ENCODE assay signal across 24 cellular contexts in the genomic region with DNA sequence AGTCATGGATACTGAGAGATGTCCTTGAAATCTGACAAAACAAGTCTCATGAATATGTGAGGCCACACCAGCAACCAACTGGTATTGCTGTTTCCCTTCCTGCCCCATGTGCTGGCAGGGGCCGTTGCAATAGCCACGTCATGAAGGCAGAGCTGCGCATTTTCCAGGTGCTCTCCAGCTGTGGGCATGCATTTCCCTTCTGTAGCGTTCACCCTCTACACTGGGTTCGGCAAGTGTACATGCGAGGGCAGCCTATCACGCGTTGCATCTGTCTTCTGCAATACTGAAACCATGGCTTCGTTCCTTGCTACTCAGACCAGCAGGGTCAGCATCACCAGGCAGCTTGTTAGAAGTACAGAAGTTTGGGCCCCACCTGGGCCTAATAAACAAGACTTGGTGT. TPM values are rescaled to one million over a fixed set of nuclear protein-coding genes. Genes with fewer than 3 reads are reported as not detected.
A peak's percentile ranks its signal among the peaks of the same experiment; 100 is the strongest.
DNase-seq lines count a peak whose midpoint lies in the region; ATAC-seq and TF ChIP-seq lines count a peak whose summit lies in the region.
"Had no signal": no experiment of that assay in that cellular context is flagged by ENCODE, and none has a peak within 500 bp of the region (broad histone marks: within the 10 kb centered on the region; RNA-seq: fewer than 3 reads in every experiment).

No MANE protein-coding gene starts in this region.

- no peak overlapping the region for H3K4me2 ChIP-seq in DND-41 (ENCODE audit: insufficient read depth, low read length)
- H3K4me2 ChIP-seq: A549; BLaER1 treated with 17β-estradiol and CSF1 and Interleukin-3, amounts not matched to agents 10 nM and 100 nM had no signal

- H3K9me3 ChIP-seq in CD4-positive, CD25-positive, alpha-beta regulatory T cell (ENCODE audit: control insufficient read depth in 2 of 2, low read length in 2 of 2): no peaks in the 10 kb centered on the region
- no peaks in the 10 kb centered on the region for H3K9me3 ChIP-seq in DND-41 (ENCODE audit: insufficient read depth, low read length, severe bottlenecking)
- no peaks in the 10 kb centered on the region for H3K9me3 ChIP-seq in endodermal cell (ENCODE audit: control insufficient read depth, low read length)
- H3K9me3 ChIP-seq in spleen: no peaks in the 10 kb centered on the region
- no peaks in the 10 kb centered on the region for H3K9me3 ChIP-seq in right atrium auricular region
- H3K9me3 ChIP-seq: A549, Caco-2 had no signal

- H3K27ac ChIP-seq in CD4-positive, CD25-positive, alpha-beta regulatory T cell (ENCODE audit: insufficient read depth, low read length, poor library complexity, severe bottlenecking): peak overlapping the region; percentile 55
- H3K27ac ChIP-seq in DND-41 (ENCODE audit: low read length) (peak overlapping the region; percentile 78), endodermal cell (ENCODE audit: low read depth, low read length) (no peak overlapping the region), spleen (no peak overlapping the region), right atrium auricular region (no peak overlapping the region)
- H3K27ac ChIP-seq: A549; BLaER1 treated with 17β-estradiol and CSF1 and Interleukin-3, amounts not matched to agents 10 nM and 100 nM; SK-N-MC had no signal

- no peak overlapping the region for H2AFZ ChIP-seq in DND-41 (ENCODE audit: low read depth, low read length)

- peak overlapping the region in 3 of 4 donors; percentile 57 to 77 (median 73) for H3K4me3 Mint-ChIP-seq in CD4-positive, CD25-positive, alpha-beta regulatory T cell
- H3K4me3 Mint-ChIP-seq in endodermal cell: no peak overlapping the region
- H3K4me3 Mint-ChIP-seq: CD8-positive, alpha-beta T cell had no signal

- H4K20me1 ChIP-seq in DND-41 (ENCODE audit: insufficient read depth, low read length): no peaks in the 10 kb centered on the region

- peaks cover 40 to 88% (median 64%) of the 10 kb centered on the region in 4 donors for H3K4me1 Mint-ChIP-seq in CD4-positive, CD25-positive, alpha-beta regulatory T cell
- no peaks in the 10 kb centered on the region for H3K4me1 Mint-ChIP-seq in endodermal cell

- no peaks in the 10 kb centered on the region for H3K27me3 ChIP-seq in CD4-positive, CD25-positive, alpha-beta regulatory T cell (ENCODE audit: control insufficient read depth, insufficient read depth, low read length)
- no peaks in the 10 kb centered on the region for H3K27me3 ChIP-seq in DND-41 (ENCODE audit: insufficient read depth, low read length, poor library complexity)
- H3K27me3 ChIP-seq in endodermal cell (ENCODE audit: control insufficient read depth, insufficient read depth, low read length, poor library complexity, severe bottlenecking): no peaks in the 10 kb centered on the region
- no peaks in the 10 kb centered on the region for H3K27me3 ChIP-seq in spleen (replicated peaks in 1 of 7)
- no peaks in the 10 kb centered on the region for H3K27me3 ChIP-seq in right atrium auricular region
- H3K27me3 ChIP-seq: BLaER1 treated with 17β-estradiol and CSF1 and Interleukin-3, amounts not matched to agents 10 nM and 100 nM had no signal

- H3K4me3 ChIP-seq in CD4-positive, CD25-positive, alpha-beta regulatory T cell (ENCODE audit: low read depth, low read length): peak overlapping the region; percentile 58
- H3K4me3 ChIP-seq in DND-41 (ENCODE audit: low read depth in 1 of 2, low read length in 2 of 2) (no peak overlapping the region), endodermal cell (ENCODE audit: low read length) (no peak overlapping the region), spleen (no peak overlapping the region), right atrium auricular region (no peak overlapping the region)
- H3K4me3 ChIP-seq: A549; BLaER1 treated with 17β-estradiol and CSF1 and Interleukin-3, amounts not matched to agents 10 nM and 100 nM; SK-N-MC had no signal

- ATAC-seq in CD4-positive, CD25-positive, alpha-beta regulatory T cell (ENCODE audit: low read depth in 2 of 2): no peak
- ATAC-seq in DND-41 (ENCODE audit: insufficient read depth, low read depth) (no peak), HG02763 (IDR thresholded peaks at IDR 0.05; ENCODE audit: unreplicated experiment) (no peak)
- ATAC-seq: A549; CD8-positive, alpha-beta T cell; HCT116 had no signal

- H3K36me3 ChIP-seq in CD4-positive, CD25-positive, alpha-beta regulatory T cell (ENCODE audit: control insufficient read depth, insufficient read depth, low read length): no peaks in the 10 kb centered on the region
- H3K36me3 ChIP-seq in DND-41 (ENCODE audit: insufficient read depth, low read length) (no peaks in the 10 kb centered on the region), endodermal cell (ENCODE audit: control insufficient read depth, insufficient read depth, low read length) (no peaks in the 10 kb centered on the region), spleen (no peaks in the 10 kb centered on the region), right atrium auricular region (no peaks in the 10 kb centered on the region)
- H3K36me3 ChIP-seq: BLaER1 treated with 17β-estradiol and CSF1 and Interleukin-3, amounts not matched to agents 10 nM and 100 nM had no signal

- WGBS in endodermal cell (ENCODE audit: insufficient coverage in 1 of 2, insufficient read length in 1 of 2), 2 experiments: 96 to 97% methylated on average over 9 of the region's 9 CpGs
- WGBS in spleen, 5 donors: 83 to 93% (median 89%) methylated on average over 8 to 9 of the region's 9 CpGs

- H3K36me3 Mint-ChIP-seq in CD4-positive, CD25-positive, alpha-beta regulatory T cell: peaks cover 13% of the 10 kb centered on the region
- H3K36me3 Mint-ChIP-seq in endodermal cell (ENCODE audit: low read depth): no peaks in the 10 kb centered on the region

- H3K27me3 Mint-ChIP-seq in CD4-positive, CD25-positive, alpha-beta regulatory T cell: no peaks in the 10 kb centered on the region
- peaks cover 2% of the 10 kb centered on the region for H3K27me3 Mint-ChIP-seq in endodermal cell (ENCODE audit: insufficient read depth)

- H3K9ac ChIP-seq in DND-41 (ENCODE audit: low read depth, low read length) (no peak overlapping the region), endodermal cell (ENCODE audit: extremely low read depth, low read length, poor library complexity, severe bottlenecking) (no peak overlapping the region)
- H3K9ac ChIP-seq: BLaER1 treated with 17β-estradiol and CSF1 and Interleukin-3, amounts not matched to agents 10 nM and 100 nM had no signal

- TF ChIP-seq POLR2A in spleen (IDR thresholded peaks at IDR 0.05): no peak

- peak overlapping the region; percentile 26 to 85 (median 46) for H3K27ac Mint-ChIP-seq in CD4-positive, CD25-positive, alpha-beta regulatory T cell
- no peak overlapping the region for H3K27ac Mint-ChIP-seq in endodermal cell
- H3K27ac Mint-ChIP-seq: CD8-positive, alpha-beta T cell had no signal

- no peak for TF ChIP-seq CTCF in DND-41 (IDR thresholded peaks at IDR 0.05; ENCODE audit: borderline replicate concordance, extremely low read depth, low read length, poor library complexity, severe bottlenecking)
- no peak for TF ChIP-seq CTCF in endodermal cell (conservative IDR thresholded peaks at IDR 0.05)
- no peak for TF ChIP-seq CTCF in spleen (IDR thresholded peaks at IDR 0.05 in 8 of 11, conservative IDR thresholded peaks at IDR 0.05 in 3 of 11)
- TF ChIP-seq CTCF in right atrium auricular region (IDR thresholded peaks at IDR 0.05): no peak

- no peak for DNase-seq in CD4-positive, CD25-positive, alpha-beta regulatory T cell
- DNase-seq in DND-41 (no peak), endodermal cell (peak; percentile 3), spleen (peak; percentile 63), right atrium auricular region (ENCODE audit: low spot score) (no peak)
- no peak for DNase-seq in stimulated activated CD4-positive, alpha-beta T cell treated with anti-CD3 and anti-CD28 coated beads, Interleukin-4, amount 100 ng/mL, for 1 hour
- DNase-seq: AML-193; Caco-2; CD8-positive, alpha-beta T cell; DMS 273 treated with DMSO at 0.1 percent for 48 hours; GF-D8; Karpas-422; NCI-H1092; NCI-H1417 treated with DMSO at 0.1 percent for 48 hours; NCI-H1694 treated with DMSO at 0.1 percent for 48 hours; NCI-H2081; NCI-H2227 treated with DMSO at 0.1 percent for 48 hours; NCI-H526 treated with DMSO at 0.1 percent for 48 hours; SHP77 treated with DMSO at 0.1 percent for 48 hours had no signal

- H3K4me1 ChIP-seq in CD4-positive, CD25-positive, alpha-beta regulatory T cell (ENCODE audit: control insufficient read depth, insufficient read depth, low read length, poor library complexity, severe bottlenecking): peaks cover 72% of the 10 kb centered on the region
- peaks cover 60% of the 10 kb centered on the region for H3K4me1 ChIP-seq in DND-41 (ENCODE audit: insufficient read depth, low read length)
- H3K4me1 ChIP-seq in endodermal cell (ENCODE audit: control insufficient read depth, insufficient read depth, low read length): no peaks in the 10 kb centered on the region
- peaks cover 4 to 24% (median 20%) of the 10 kb centered on the region in 6 donors for H3K4me1 ChIP-seq in spleen
- H3K4me1 ChIP-seq in right atrium auricular region: no peaks in the 10 kb centered on the region
- H3K4me1 ChIP-seq: A549, Caco-2 had no signal

- intact Hi-C loops in spleen (cut with DNase I; ENCODE audit: low total_unique reads): no loop called here

- peaks cover 0 to 2% (median 0%) of the 10 kb centered on the region in 7 donors for H3K9me3 Mint-ChIP-seq in CD4-positive, CD25-positive, alpha-beta regulatory T cell
- no peaks in the 10 kb centered on the region for H3K9me3 Mint-ChIP-seq in endodermal cell
- H3K9me3 Mint-ChIP-seq: CD8-positive, alpha-beta T cell had no signal

- peaks cover under 1% of the 10 kb centered on the region for H3K79me2 ChIP-seq in DND-41 (ENCODE audit: insufficient read depth, low read length)

RNA-seq across cellular contexts. Expression of gene ARL4C, which starts 17.4 kb away (rescaled TPM):
- total RNA-seq in CD4-positive, CD25-positive, alpha-beta regulatory T cell: 407 TPM
- polyA plus RNA-seq in CD4-positive, CD25-positive, alpha-beta regulatory T cell: 100 to 1,000 TPM; 103 to 176 (median 129) TPM
- total RNA-seq in endodermal cell: 10 to 100 TPM in 1 of 2 donors, 1 to 10 TPM in 1; 9.3 to 21.7 TPM
- polyA plus RNA-seq in endodermal cell (2013, experiment 1 of 2): 74.9 TPM
- polyA plus RNA-seq in endodermal cell (2013, experiment 2 of 2): 65.4 TPM
- 100 to 1,000 TPM in 1 of 7 donors, 10 to 100 TPM in 6; 45.4 to 148 (median 75.0) TPM for total RNA-seq in spleen
- polyA plus RNA-seq in spleen: 10 to 100 TPM; 12.2 to 24.4 (median 20.4) TPM
- 1 to 10 TPM; 3.1 to 3.4 TPM for total RNA-seq in right atrium auricular region

Comparison
In these comparisons a context has a peak if more than half of its experiments do, and no peak if none do; other contexts are left out.
1. DNase-seq: peak in endodermal cell (single experiment) and spleen (single experiment); none in CD4-positive, CD25-positive, alpha-beta regulatory T cell (0 of 3), DND-41 (single experiment), right atrium auricular region (single experiment) and stimulated activated CD4-positive, alpha-beta T cell treated with anti-CD3 and anti-CD28 coated beads, Interleukin-4, amount 100 ng/mL, for 1 hour (single experiment).
2. H3K27ac ChIP-seq: peak in CD4-positive, CD25-positive, alpha-beta regulatory T cell (single experiment) and DND-41 (single experiment); none in endodermal cell (single experiment), spleen (0 of 8) and right atrium auricular region (0 of 2).